In genomic region chr16:88103581-88104188, GRCh38 we compare ENCODE assay signal across 1 cellular context.
TF ChIP-seq lines count a peak whose summit lies in the region.

No MANE protein-coding gene starts in this region.

TF ChIP-seq in K562, 482 proteins besides CTCF, POLR2A, EP300 and RAD21 (continued from another document):
- TF ChIP-seq THRB (CRISPR knock-in tag; conservative IDR thresholded peaks at IDR 0.05) (no peak), SAFB (IDR thresholded peaks at IDR 0.05; ENCODE audit: borderline replicate concordance, low read depth, low read length) (peak; percentile 53; the same call in 1 of the 2 replicates), ZBTB2 (IDR thresholded peaks at IDR 0.05) (peak; percentile 38; the same call in 1 of the 2 replicates)
